Comparison of ENCODE assay signal across 17 cellular contexts in the genomic region with DNA sequence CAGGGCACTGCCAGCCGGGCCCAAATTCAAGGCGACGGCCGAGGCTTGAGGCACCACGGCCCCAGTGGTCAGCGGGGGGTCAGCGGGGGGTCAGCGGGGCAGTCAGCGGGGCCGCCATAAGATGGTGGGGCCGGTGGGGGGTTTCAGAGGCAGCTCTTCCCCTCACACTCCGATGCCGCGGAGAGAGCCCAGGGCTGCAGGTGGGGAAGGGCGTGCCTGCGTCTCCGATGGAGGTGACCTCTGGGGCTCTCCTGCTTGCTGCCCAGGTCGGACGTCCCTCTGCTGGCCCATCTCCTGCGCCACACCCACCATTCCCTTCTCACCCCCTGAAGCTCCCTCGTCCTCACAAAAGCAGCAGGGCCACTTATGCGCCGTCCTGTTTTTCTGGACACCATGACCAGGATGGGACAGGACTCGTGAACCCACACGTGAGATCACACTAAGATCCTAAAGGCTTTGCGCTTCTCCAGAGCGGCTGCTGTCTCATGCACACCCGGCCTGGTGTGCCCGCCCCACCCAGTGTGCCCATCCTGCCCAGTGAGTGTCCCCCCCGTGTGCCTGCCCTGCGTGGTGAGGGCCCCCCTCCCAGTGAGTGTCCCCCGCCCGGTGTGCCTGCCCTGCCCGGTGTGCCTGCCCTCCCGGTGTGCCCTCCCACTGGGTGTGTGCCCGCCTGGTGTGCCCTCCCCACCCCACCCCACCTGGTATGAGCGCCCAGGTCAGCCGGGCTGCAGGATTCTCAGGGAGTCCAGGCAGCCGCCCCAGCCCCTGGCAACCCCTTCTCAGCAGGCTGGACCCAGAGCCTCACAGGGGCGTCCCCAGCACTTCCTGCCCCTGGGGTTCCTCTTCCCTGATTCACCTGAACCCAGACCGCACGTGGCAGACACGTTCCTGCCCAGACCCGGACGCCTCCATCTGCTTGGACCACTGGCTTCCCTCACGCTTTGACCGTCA. TPM values are rescaled to one million over a fixed set of nuclear protein-coding genes. Genes with fewer than 3 reads are reported as not detected.
DNase-seq lines count a peak whose midpoint lies in the region; ATAC-seq and TF ChIP-seq lines count a peak whose summit lies in the region.
"Had no signal": no experiment of that assay in that cellular context is flagged by ENCODE, and none has a peak within 500 bp of the region (broad histone marks: within the 10 kb centered on the region; RNA-seq: fewer than 3 reads in every experiment).

No MANE protein-coding gene starts in this region.

- no peak overlapping the region for H3K4me3 Mint-ChIP-seq in T-helper 2 cell treated with Interferon-gamma antibody and Interleukin-4, amounts not matched to agents 5 μg/mL and 100 μg/mL, for 36 hours
- H3K4me3 Mint-ChIP-seq: CD4-positive, CD25-positive, alpha-beta regulatory T cell had no signal

- no peak for TF ChIP-seq CTCF in brain microvascular endothelial cell (IDR thresholded peaks at IDR 0.05; ENCODE audit: low read depth, low read length, missing control alignments)

- H3K4me3 ChIP-seq in H7 (ENCODE audit: insufficient read depth, low read depth, low read length) = no peak overlapping the region
- H3K4me3 ChIP-seq in brain microvascular endothelial cell (ENCODE audit: low read depth, low read length) = no peak overlapping the region
- H3K4me3 ChIP-seq: ascending aorta, gastroesophageal sphincter, tibial nerve had no signal

- H3K36me3 ChIP-seq in H7 (replicated peaks; ENCODE audit: control insufficient read depth, insufficient read depth, low read length) (no peaks in the 10 kb centered on the region), brain microvascular endothelial cell (replicated peaks) (no peaks in the 10 kb centered on the region)
- H3K36me3 ChIP-seq: ascending aorta, gastroesophageal sphincter, tibial nerve had no signal

- H3K4me1 Mint-ChIP-seq in T-helper 2 cell treated with Interferon-gamma antibody and Interleukin-4, amounts not matched to agents 5 μg/mL and 100 μg/mL, for 36 hours (ENCODE audit: low read depth) = peaks cover 68% of the 10 kb centered on the region

- peaks cover 9% of the 10 kb centered on the region for H3K27me3 Mint-ChIP-seq in T-helper 2 cell treated with Interferon-gamma antibody and Interleukin-4, amounts not matched to agents 5 μg/mL and 100 μg/mL, for 36 hours (ENCODE audit: low read depth)

- H3K27me3 ChIP-seq in H7 (ENCODE audit: control insufficient read depth, insufficient read depth, low read length) (no peaks in the 10 kb centered on the region), brain microvascular endothelial cell (replicated peaks) (peaks cover 54% of the 10 kb centered on the region)
- H3K27me3 ChIP-seq: ascending aorta, gastroesophageal sphincter had no signal

- H3K27ac Mint-ChIP-seq in T-helper 2 cell treated with Interferon-gamma antibody and Interleukin-4, amounts not matched to agents 5 μg/mL and 100 μg/mL, for 36 hours = peak overlapping the region; percentile 57
- H3K27ac Mint-ChIP-seq: CD4-positive, CD25-positive, alpha-beta regulatory T cell had no signal

- no peak for DNase-seq in T-helper 2 cell treated with Interferon-gamma antibody and Interleukin-4, amounts not matched to agents 5 μg/mL and 100 μg/mL, for 36 hours (ENCODE audit: low spot score)
- DNase-seq in T-helper 2 cell (no peak), H7 (peak; percentile 55), islet precursor cell (peak; percentile 31), sciatic nerve (ENCODE audit: low spot score) (peak; percentile 51), brain microvascular endothelial cell (no peak)
- DNase-seq: activated CD4-positive, alpha-beta T cell treated with anti-CD3 and anti-CD28 coated beads, Interleukin-2, amount 50 U/mL, for 4 hours; CD4-positive, CD25-positive, alpha-beta regulatory T cell; KBM-7; mesendoderm; stimulated activated CD4-positive, alpha-beta T cell treated with anti-CD3 and anti-CD28 coated beads, Interleukin-4, amount 100 ng/mL, for 4 hours had no signal

- intact Hi-C loops in sciatic nerve (cut with DNase I) = no loop called here

- H3K36me3 Mint-ChIP-seq in T-helper 2 cell treated with Interferon-gamma antibody and Interleukin-4, amounts not matched to agents 5 μg/mL and 100 μg/mL, for 36 hours (ENCODE audit: low read depth) = peaks cover 5% of the 10 kb centered on the region
- H3K36me3 Mint-ChIP-seq: CD4-positive, CD25-positive, alpha-beta regulatory T cell had no signal

- no peak overlapping the region for H3K27ac ChIP-seq in brain microvascular endothelial cell
- H3K27ac ChIP-seq: ascending aorta, epithelial cell of prostate, tibial nerve had no signal

- H3K9me3 Mint-ChIP-seq in T-helper 2 cell treated with Interferon-gamma antibody and Interleukin-4, amounts not matched to agents 5 μg/mL and 100 μg/mL, for 36 hours = no peaks in the 10 kb centered on the region
- H3K9me3 Mint-ChIP-seq: CD4-positive, CD25-positive, alpha-beta regulatory T cell had no signal

- in situ Hi-C loops in brain microvascular endothelial cell (cut with HindIII; ENCODE audit: low pct_ligation_motif_present, low sequenced_read_pairs) = no loop called here

- ATAC-seq in sciatic nerve = no peak
- ATAC-seq in GM21528 (IDR thresholded peaks at IDR 0.05; ENCODE audit: low FRiP score, unreplicated experiment) = no peak
- ATAC-seq in GM19455 (IDR thresholded peaks at IDR 0.05; ENCODE audit: unreplicated experiment) = no peak

RNA-seq across cellular contexts. Expression of a gene that starts 48.7 kb away (rescaled TPM):
- total RNA-seq in H7 (2014; rRNA removed; shearing (Covaris generic)) = 4.9 and 5.7 TPM in 2 replicates
- 0.89 TPM for total RNA-seq in sciatic nerve
- total RNA-seq: CD4-positive, CD25-positive, alpha-beta regulatory T cell had no signal

Comparison
In these comparisons a context has a peak if more than half of its experiments do, and no peak if none do; other contexts are left out.
1. DNase-seq: peak in H7 (single experiment), islet precursor cell (single experiment) and sciatic nerve (single experiment); none in T-helper 2 cell treated with Interferon-gamma antibody and Interleukin-4, amounts not matched to agents 5 μg/mL and 100 μg/mL, for 36 hours (single experiment), T-helper 2 cell (0 of 5) and brain microvascular endothelial cell (single experiment).